Comparison of ENCODE assay signal across 18 cellular contexts in genomic region chr3:29291982-29292363, GRCh38. TPM values are rescaled to one million over a fixed set of nuclear protein-coding genes. Genes with fewer than 3 reads are reported as not detected.
DNase-seq lines count a peak whose midpoint lies in the region; TF ChIP-seq lines count a peak whose summit lies in the region.
"Had no signal": no experiment of that assay in that cellular context is flagged by ENCODE, and none has a peak within 500 bp of the region (broad histone marks: within the 10 kb centered on the region; RNA-seq: fewer than 3 reads in every experiment).

No MANE protein-coding gene starts in this region.

- H3K4me3 ChIP-seq in ACC112 (ENCODE audit: low read depth, low read length) (no peak overlapping the region), OCI-LY1 (ENCODE audit: low read depth, low read length, poor library complexity, severe bottlenecking) (no peak overlapping the region), hepatocyte (no peak overlapping the region)

- H3K9me3 ChIP-seq in OCI-LY1 (ENCODE audit: low read length) = no peaks in the 10 kb centered on the region
- no peaks in the 10 kb centered on the region for H3K9me3 ChIP-seq in hepatocyte (ENCODE audit: low read depth)

- no peaks in the 10 kb centered on the region for H3K9me2 ChIP-seq in OCI-LY1 (ENCODE audit: low read depth, low read length)
- no peaks in the 10 kb centered on the region for H3K9me2 ChIP-seq in hepatocyte (replicated peaks; ENCODE audit: insufficient read depth)

- H3K9me3 Mint-ChIP-seq in chondrocyte (ENCODE audit: low read depth) (no peaks in the 10 kb centered on the region), osteocyte (ENCODE audit: unreplicated experiment) (no peaks in the 10 kb centered on the region)

- WGBS in hepatocyte (ENCODE audit: low lambda C conversion rate, missing lambda C conversion rate) = 98% methylated on average over 3 of the region's 3 CpGs

- H2AFZ ChIP-seq in ACC112 (ENCODE audit: low read length, unreplicated experiment) (no peak overlapping the region), OCI-LY1 (ENCODE audit: low read length) (no peak overlapping the region), hepatocyte (no peak overlapping the region)

- H3K27me3 ChIP-seq in ACC112 (ENCODE audit: insufficient read depth, low read length) (no peaks in the 10 kb centered on the region), OCI-LY1 (ENCODE audit: insufficient read depth, low read length) (no peaks in the 10 kb centered on the region), hepatocyte (no peaks in the 10 kb centered on the region)

- peaks cover 73% of the 10 kb centered on the region for H3K79me2 ChIP-seq in ACC112 (ENCODE audit: control insufficient read depth, insufficient read depth, low read length, unreplicated experiment)
- peaks cover 54% of the 10 kb centered on the region for H3K79me2 ChIP-seq in OCI-LY1 (ENCODE audit: insufficient read depth, low read length)
- H3K79me2 ChIP-seq in hepatocyte = peaks cover 95% of the 10 kb centered on the region

- TF ChIP-seq CTCF in OCI-LY1 (IDR thresholded peaks at IDR 0.05; ENCODE audit: low read length) (no peak), chondrocyte (IDR thresholded peaks at IDR 0.05) (no peak), osteocyte (IDR thresholded peaks at IDR 0.05) (no peak), hepatocyte (IDR thresholded peaks at IDR 0.05; ENCODE audit: poor library complexity) (no peak)

- H3K4me1 ChIP-seq in ACC112 (ENCODE audit: control insufficient read depth, insufficient read depth, low read length, unreplicated experiment) (peaks cover 50% of the 10 kb centered on the region), OCI-LY1 (ENCODE audit: insufficient read depth, low read length, severe bottlenecking) (peaks cover 91% of the 10 kb centered on the region), hepatocyte (ENCODE audit: insufficient read depth) (no peaks in the 10 kb centered on the region)

- H3K27me3 Mint-ChIP-seq in chondrocyte (ENCODE audit: low read depth) (no peaks in the 10 kb centered on the region), osteocyte (ENCODE audit: unreplicated experiment) (no peaks in the 10 kb centered on the region)

- H3K27ac Mint-ChIP-seq in chondrocyte (ENCODE audit: unreplicated experiment) (peak overlapping the region; percentile 82), osteocyte (ENCODE audit: unreplicated experiment) (peak overlapping the region; percentile 95)

- peaks cover 7% of the 10 kb centered on the region for H3K36me3 Mint-ChIP-seq in chondrocyte (ENCODE audit: low read depth)
- H3K36me3 Mint-ChIP-seq in osteocyte (ENCODE audit: unreplicated experiment) = peaks cover 19% of the 10 kb centered on the region

- H3K27ac ChIP-seq in ACC112 (ENCODE audit: low read depth, low read length) (peak overlapping the region; percentile 11; the same call in 1 of the 2 replicates), OCI-LY1 (ENCODE audit: low read depth, low read length, poor library complexity, severe bottlenecking) (peak overlapping the region; percentile 63), hepatocyte (no peak overlapping the region)

- DNase-seq in chondrocyte (ENCODE audit: low spot score) (no peak), osteocyte (ENCODE audit: extremely low spot score, unreplicated experiment) (no peak), RPMI8226 (no peak), T1000 (lab: John Stamatoyannopoulos, UW) (no peak), hepatocyte (ENCODE audit: low spot score) (no peak)
- no peak for DNase-seq in stimulated activated CD4-positive, alpha-beta T cell treated with anti-CD3 and anti-CD28 coated beads, Interleukin-1b, Interleukin-23, amount 100 ng/mL, for 48 hours
- DNase-seq: C1 segment of cervical spinal cord, GF-D8, KG1, NCI-H1105, NCI-H1694 treated with DMSO at 0.1 percent for 48 hours, NCI-H2107, NCI-H2227 treated with DMSO at 0.1 percent for 48 hours, NCI-H524 treated with DMSO at 0.1 percent for 48 hours, SHP77 treated with DMSO at 0.1 percent for 48 hours had no signal

- H3K4me2 ChIP-seq in OCI-LY1 (ENCODE audit: low read length) (peak overlapping the region; percentile 47; the same call in 1 of the 2 replicates), hepatocyte (no peak overlapping the region)

- H3K36me3 ChIP-seq in ACC112 (ENCODE audit: insufficient read depth, low read length) = no peaks in the 10 kb centered on the region
- H3K36me3 ChIP-seq in OCI-LY1 (ENCODE audit: insufficient read depth, low read length) = peaks cover 13% of the 10 kb centered on the region; the same call in 1 of the 2 replicates
- no peaks in the 10 kb centered on the region for H3K36me3 ChIP-seq in hepatocyte (replicated peaks; ENCODE audit: insufficient read depth, low read depth)

- H3K4me1 Mint-ChIP-seq in chondrocyte (ENCODE audit: low read depth) = peaks cover 76% of the 10 kb centered on the region
- H3K4me1 Mint-ChIP-seq in osteocyte (ENCODE audit: unreplicated experiment) = peaks cover 76% of the 10 kb centered on the region

- H4K20me1 ChIP-seq in OCI-LY1 (ENCODE audit: insufficient read depth, low read length) (no peaks in the 10 kb centered on the region), hepatocyte (ENCODE audit: insufficient read depth, poor library complexity, severe bottlenecking) (no peaks in the 10 kb centered on the region)

- H3F3A ChIP-seq in OCI-LY1 (ENCODE audit: insufficient read depth, low read length) = no peaks in the 10 kb centered on the region

- H3K9ac ChIP-seq in OCI-LY1 (ENCODE audit: low read length) = no peak overlapping the region

- H3K4me3 Mint-ChIP-seq in chondrocyte (ENCODE audit: unreplicated experiment) = no peak overlapping the region
- no peak overlapping the region for H3K4me3 Mint-ChIP-seq in osteocyte (ENCODE audit: unreplicated experiment)

RNA-seq across cellular contexts. Expression of gene RBMS3, which starts 11.1 kb away (rescaled TPM):
- total RNA-seq in chondrocyte (46.7 to 82.6 TPM (median 47.6 TPM) in 3 replicates), osteocyte (64.2 and 66.8 TPM in 2 replicates), hepatocyte (31.4 and 37.1 TPM in 2 replicates)
- 32.6 and 34.9 TPM in 2 replicates for polyA plus RNA-seq in hepatocyte
- total RNA-seq: HepG2 had no signal
- polyA plus RNA-seq: HepG2 had no signal
